1 cellular context compared by ENCODE assay signal in genomic region chr14:100159107-100159864, GRCh38.
TF ChIP-seq lines count a peak whose summit lies in the region.

DEGS2 (minus strand) TSS chr14:100159645; CDS start chr14:100159587, 58 bp downstream.

TF ChIP-seq in H1, 55 proteins besides CTCF, POLR2A, EP300 and RAD21:
- TF ChIP-seq EZH2 (IDR thresholded peaks at IDR 0.05; ENCODE audit: low read depth, low read length, severe bottlenecking) (peak; percentile 64), TAF1 (IDR thresholded peaks at IDR 0.05; ENCODE audit: low read depth, low read length) (0 out of 2 replicates have a peak, but pooled peaks have one; percentile 2), JUN (IDR thresholded peaks at IDR 0.05; ENCODE audit: low read depth, low read length) (no peak), KDM4A (IDR thresholded peaks at IDR 0.05; ENCODE audit: low read depth, low read length, severe bottlenecking) (peak; percentile 93), MAX (IDR thresholded peaks at IDR 0.05) (peak; percentile 28; the same call in 1 of the 2 replicates), SUZ12 (IDR thresholded peaks at IDR 0.05; ENCODE audit: low read length) (peak; percentile 70), HDAC6 (IDR thresholded peaks at IDR 0.05; ENCODE audit: low read depth, low read length) (no peak)
